In genomic region chr12:109444263-109444662, GRCh38 we compare ENCODE assay signal across 20 cellular contexts. TPM values are rescaled to one million over a fixed set of nuclear protein-coding genes. Genes with fewer than 3 reads are reported as not detected.
A peak's percentile ranks its signal among the peaks of the same experiment; 100 is the strongest.
DNase-seq lines count a peak whose midpoint lies in the region; ATAC-seq and TF ChIP-seq lines count a peak whose summit lies in the region.
"Had no signal": no experiment of that assay in that cellular context is flagged by ENCODE, and none has a peak within 500 bp of the region (broad histone marks: within the 10 kb centered on the region; RNA-seq: fewer than 3 reads in every experiment).

No MANE protein-coding gene starts in this region.

- H3K4me3 ChIP-seq in esophagus (ENCODE audit: low read depth in 1 of 2, low read length in 2 of 2) (no peak overlapping the region), lower lobe of right lung (no peak overlapping the region), thyroid gland (replicated peaks in 1 of 3) (no peak overlapping the region)
- H3K4me3 ChIP-seq: adrenal gland, spleen had no signal

- H3K4me3 Mint-ChIP-seq in T-helper 17 cell = no peak overlapping the region
- H3K4me3 Mint-ChIP-seq: activated CD4-positive, alpha-beta T cell treated with anti-CD3 and anti-CD28 coated beads, Interleukin-2, amount 10 ng/mL, durations not matched to agents 7 days and 5 days had no signal

- H3K36me3 ChIP-seq in esophagus (ENCODE audit: control insufficient read depth in 2 of 2, insufficient read depth in 2 of 2, low read length in 1 of 2) (peaks cover 0 to 6% of the 10 kb centered on the region in 2 donors), lower lobe of right lung (peaks cover 44% of the 10 kb centered on the region), thyroid gland (peaks cover 0 to 17% of the 10 kb centered on the region in 2 donors)

- H3K27me3 ChIP-seq in esophagus (ENCODE audit: control insufficient read depth in 1 of 2, insufficient read depth in 2 of 2, low read length in 2 of 2) (no peaks in the 10 kb centered on the region), lower lobe of right lung (ENCODE audit: low read depth) (no peaks in the 10 kb centered on the region), thyroid gland (no peaks in the 10 kb centered on the region)
- H3K27me3 ChIP-seq: adrenal gland, spleen had no signal

- TF ChIP-seq CTCF in lower lobe of right lung (IDR thresholded peaks at IDR 0.05) = no peak
- no peak for TF ChIP-seq CTCF in thyroid gland (IDR thresholded peaks at IDR 0.05)

- H3K4me1 Mint-ChIP-seq in T-helper 17 cell = no peaks in the 10 kb centered on the region
- H3K4me1 Mint-ChIP-seq: activated CD4-positive, alpha-beta T cell treated with anti-CD3 and anti-CD28 coated beads, Interleukin-2, amount 10 ng/mL, durations not matched to agents 7 days and 5 days had no signal

- H3K27ac Mint-ChIP-seq in T-helper 17 cell = peak overlapping the region; percentile 27

- no peak for TF ChIP-seq POLR2A in thyroid gland (IDR thresholded peaks at IDR 0.05)

- WGBS in esophagus, 2 donors = 51 to 68% methylated on average over 6 of the region's 6 CpGs
- WGBS in thyroid gland, 2 donors = 18 to 39% methylated on average over 6 of the region's 6 CpGs

- intact Hi-C loops in lower lobe of right lung (cut with DNase I) (no loop called here), thyroid gland (cut with DNase I) (no loop called here)

- H3K36me3 Mint-ChIP-seq in T-helper 17 cell (ENCODE audit: low read depth) = no peaks in the 10 kb centered on the region

- peaks cover 0 to 4% of the 10 kb centered on the region in 2 donors for H3K4me1 ChIP-seq in esophagus (ENCODE audit: control insufficient read depth in 2 of 2, insufficient read depth in 2 of 2, low read length in 1 of 2)
- no peaks in the 10 kb centered on the region for H3K4me1 ChIP-seq in lower lobe of right lung
- peaks cover 26 to 35% of the 10 kb centered on the region in 2 donors for H3K4me1 ChIP-seq in thyroid gland
- H3K4me1 ChIP-seq: adrenal gland, parathyroid adenoma had no signal

- H3K27me3 Mint-ChIP-seq in T-helper 17 cell = no peaks in the 10 kb centered on the region
- H3K27me3 Mint-ChIP-seq: activated CD4-positive, alpha-beta T cell treated with anti-CD3 and anti-CD28 coated beads, Interleukin-2, amount 10 ng/mL, durations not matched to agents 7 days and 5 days had no signal

- DNase-seq in T-helper 17 cell (no peak), lower lobe of right lung (no peak), thyroid gland (peak; percentile 56 to 61), NCI-H1694 treated with DMSO at 0.1 percent for 48 hours (lab: John Stamatoyannopoulos, UW) (no peak)
- DNase-seq: activated CD4-positive, alpha-beta T cell treated with anti-CD3 and anti-CD28 coated beads, Interleukin-2, amount 10 ng/mL, durations not matched to agents 7 days and 5 days; activated CD8-positive, alpha-beta memory T cell treated with anti-CD3 and anti-CD28 coated beads, Interleukin-2, amount 50 U/mL, for 4 hours; activated gamma-delta T cell; adrenal gland; caudate nucleus; glutamatergic neuron; GOT3; NCI-H2081 treated with DMSO at 0.1 percent for 48 hours; spleen; stimulated activated CD4-positive, alpha-beta T cell treated with anti-CD3 and anti-CD28 coated beads, Interleukin-4, amount 100 ng/mL, for 4 hours; substantia nigra had no signal

- H3K27ac ChIP-seq in esophagus (ENCODE audit: low read depth in 2 of 2, low read length in 1 of 2) = peak overlapping the region; percentile 0 to 8
- H3K27ac ChIP-seq in lower lobe of right lung = peak overlapping the region; percentile 3
- H3K27ac ChIP-seq in thyroid gland = peak overlapping the region; percentile 61 to 90 (median 77)
- H3K27ac ChIP-seq: adrenal gland, parathyroid adenoma, RWPE1, spleen had no signal

- H3K9me3 ChIP-seq in T-helper 17 cell (ENCODE audit: control insufficient read depth, low read length, poor library complexity, severe bottlenecking) (no peaks in the 10 kb centered on the region), esophagus (ENCODE audit: control insufficient read depth in 2 of 2, insufficient read depth in 1 of 2, low read depth in 1 of 2, low read length in 1 of 2) (no peaks in the 10 kb centered on the region), lower lobe of right lung (no peaks in the 10 kb centered on the region), thyroid gland (no peaks in the 10 kb centered on the region)
- H3K9me3 ChIP-seq: adrenal gland, spleen had no signal

- ATAC-seq in T-helper 17 cell (no peak), lower lobe of right lung (peak; percentile 52 to 61), GM21529 (IDR thresholded peaks at IDR 0.05; ENCODE audit: unreplicated experiment) (no peak), GM19463 (IDR thresholded peaks at IDR 0.05; ENCODE audit: unreplicated experiment) (no peak)

RNA-seq across cellular contexts. Expression of gene KCTD10, which starts 32.8 kb away (rescaled TPM):
- total RNA-seq in T-helper 17 cell (10 to 100 TPM; 19.5 to 35.2 TPM), lower lobe of right lung (61.4 TPM), thyroid gland (100 to 1,000 TPM in 1 of 4 donors, 10 to 100 TPM in 3; 70.3 to 149 (median 85.4) TPM)
- 10 to 100 TPM; 15.4 to 28.2 TPM for polyA plus RNA-seq in esophagus

RNA-seq across cellular contexts. Expression of gene UBE3B, which starts 33.2 kb away (rescaled TPM):
- total RNA-seq in T-helper 17 cell = 10 to 100 TPM; 26.9 to 32.9 TPM
- 10 to 100 TPM; 12.6 to 14.0 TPM for polyA plus RNA-seq in esophagus
- total RNA-seq in lower lobe of right lung = 40.1 TPM
- 10 to 100 TPM; 52.2 to 72.5 (median 65.5) TPM for total RNA-seq in thyroid gland

Comparison
In these comparisons a context has a peak if more than half of its experiments do, and no peak if none do; other contexts are left out.
1. ATAC-seq: peak in lower lobe of right lung (2 of 2); none in T-helper 17 cell (single experiment), GM21529 (single experiment) and GM19463 (single experiment).
2. DNase-seq: peak in thyroid gland (2 of 2); none in T-helper 17 cell (0 of 3), lower lobe of right lung (single experiment) and NCI-H1694 treated with DMSO at 0.1 percent for 48 hours (single experiment).
3. H3K27ac ChIP-seq: peak in every context shown above with its lines; median percentile 77 in thyroid gland; 4 in esophagus; 3 in lower lobe of right lung.